24 cellular contexts compared by ENCODE assay signal in the genomic region with DNA sequence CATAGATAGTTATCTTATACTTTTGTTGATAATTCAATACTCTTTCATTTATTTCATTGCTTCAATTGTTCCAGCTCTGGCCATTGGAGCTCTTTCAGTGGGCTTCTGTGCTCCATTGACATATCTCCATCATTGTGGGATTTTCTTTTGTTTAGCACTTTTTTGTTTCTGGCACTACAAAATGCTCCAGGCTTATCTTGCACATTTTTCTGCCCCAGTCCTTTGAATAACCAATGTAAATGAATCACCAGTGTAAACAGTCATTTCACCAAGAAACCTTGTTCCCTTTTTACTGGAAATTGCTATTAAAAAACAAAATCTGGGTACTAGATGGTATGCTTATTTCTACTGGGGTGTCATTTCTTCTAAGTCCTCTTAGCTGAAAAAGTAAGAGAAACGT.
"Had no signal": no experiment of that assay in that cellular context is flagged by ENCODE, and none has a peak within 500 bp of the region (broad histone marks: within the 10 kb centered on the region; RNA-seq: fewer than 3 reads in every experiment).

No MANE protein-coding gene starts in this region.

- H3K27ac ChIP-seq: coronary artery, gastrocnemius medialis, left ventricle myocardium inferior, neural progenitor cell, tibial nerve, VCaP had no signal

- H2AFZ ChIP-seq: neural progenitor cell had no signal

- H3K9ac ChIP-seq: neural progenitor cell had no signal

- H3K27me3 ChIP-seq: gastrocnemius medialis, neural progenitor cell, tibial nerve had no signal

- H3K4me2 ChIP-seq: neural progenitor cell had no signal

- ATAC-seq: effector memory CD8-positive, alpha-beta T cell; esophagus mucosa; gastrocnemius medialis; natural killer cell; right cardiac atrium; stimulated activated naive B cell treated with anti-CD40 and anti-IgM and Interleukin-4, amounts not matched to agents 10 μg/mL and 1 μg/mL and 100 μg/mL, for 72 hours had no signal

- DNase-seq: activated CD4-positive, alpha-beta T cell treated with anti-CD3 and anti-CD28 coated beads for 4 hours; activated CD4-positive, alpha-beta T cell treated with anti-CD3 and anti-CD28 coated beads, Interleukin-2, amount 50 U/mL, for 4 hours; activated effector memory CD4-positive, alpha-beta T cell treated with anti-CD3 and anti-CD28 coated beads, Interleukin-2, amount 50 U/mL, for 16 hours; activated naive CD4-positive, alpha-beta T cell treated with anti-CD3 and anti-CD28 coated beads for 36 hours; activated naive CD8-positive, alpha-beta T cell treated with anti-CD3 and anti-CD28 coated beads for 36 hours; activated T-cell treated with anti-CD3 and anti-CD28 coated beads for 4 hours; amniotic stem cell; effector memory CD8-positive, alpha-beta T cell; gastrocnemius medialis; glutamatergic neuron; islet precursor cell; left ventricle myocardium inferior; mesendoderm; natural killer cell; right cardiac atrium; stimulated activated CD4-positive, alpha-beta T cell treated with anti-CD3 and anti-CD28 coated beads, Interleukin-15, amount 100 ng/mL, for 24 hours; stimulated activated CD4-positive, alpha-beta T cell treated with anti-CD3 and anti-CD28 coated beads, Interleukin-2, amount 100 ng/mL, for 24 hours; stimulated activated naive B cell treated with anti-CD40 and anti-IgM and Interleukin-4, amounts not matched to agents 10 μg/mL and 1 μg/mL and 100 μg/mL, for 72 hours had no signal

- H3K36me3 ChIP-seq: gastrocnemius medialis, left ventricle myocardium inferior, neural progenitor cell, tibial nerve had no signal

- H3K9me3 ChIP-seq: gastrocnemius medialis had no signal

- H3K4me3 ChIP-seq: coronary artery, gastrocnemius medialis, left ventricle myocardium inferior, lung, neural progenitor cell, tibial nerve had no signal

- H3K4me1 ChIP-seq: gastrocnemius medialis, left ventricle myocardium inferior, neural progenitor cell, tibial nerve had no signal
